22 cellular contexts compared by ENCODE assay signal in the genomic region with DNA sequence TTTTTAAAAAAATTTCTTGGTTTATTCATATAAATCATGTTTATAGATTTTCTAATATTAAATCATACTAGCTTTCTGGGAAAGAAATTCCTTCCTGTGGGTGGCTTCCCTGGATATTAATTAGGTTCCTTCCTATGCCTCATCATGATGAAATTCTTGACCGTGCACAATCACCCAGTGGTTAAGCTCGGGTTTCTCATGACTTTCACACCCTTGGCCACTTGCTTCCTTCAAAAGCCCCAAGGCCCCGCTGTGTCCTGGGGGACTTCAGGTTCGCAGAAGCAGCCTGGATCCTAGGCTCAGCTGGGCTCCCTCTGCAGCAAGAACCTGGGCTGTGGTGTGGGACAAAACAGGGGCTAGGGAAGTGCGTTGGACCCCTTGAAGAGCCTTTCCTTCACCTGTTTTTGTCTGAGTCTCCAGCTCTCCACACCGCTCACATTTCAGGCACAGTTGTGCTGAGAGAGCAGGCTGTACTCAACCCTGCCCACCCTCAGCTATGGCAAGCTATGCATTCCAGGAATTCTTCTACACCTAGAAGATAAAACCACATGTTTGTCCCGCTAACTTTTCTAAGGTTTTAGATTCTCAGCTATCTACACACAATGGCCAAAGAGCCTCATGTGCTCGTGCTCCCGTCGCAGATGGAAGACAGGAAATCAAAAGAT. TPM values are rescaled to one million over a fixed set of nuclear protein-coding genes. Genes with fewer than 3 reads are reported as not detected.
A peak's percentile ranks its signal among the peaks of the same experiment; 100 is the strongest.
DNase-seq lines count a peak whose midpoint lies in the region; TF ChIP-seq lines count a peak whose summit lies in the region.
"Had no signal": no experiment of that assay in that cellular context is flagged by ENCODE, and none has a peak within 500 bp of the region (broad histone marks: within the 10 kb centered on the region; RNA-seq: fewer than 3 reads in every experiment).

No MANE protein-coding gene starts in this region.

- no peaks in the 10 kb centered on the region for H3K9me3 ChIP-seq in GM23248 (ENCODE audit: low read depth)
- H3K9me3 ChIP-seq in spleen: no peaks in the 10 kb centered on the region
- H3K9me3 ChIP-seq: BE2C, esophagus muscularis mucosa, left ventricle myocardium inferior, upper lobe of left lung had no signal

- H3K27ac ChIP-seq in GM23248 (no peak overlapping the region), spleen (no peak overlapping the region)
- H3K27ac ChIP-seq: esophagus muscularis mucosa, left ventricle myocardium inferior, stomach, upper lobe of left lung had no signal

- DNase-seq in GM23248 (peak; percentile 11), SW480 (ENCODE audit: low spot score) (peak; percentile 14), glomerular visceral epithelial cell (ENCODE audit: extremely low spot score) (peak; percentile 70), stromal cell of bone marrow (ENCODE audit: low read depth) (peak; percentile 0), NCI-H2196 (lab: John Stamatoyannopoulos, UW; ENCODE audit: unreplicated experiment) (no peak), spleen (no peak), DMS114 treated with DMSO at 0.1 percent for 48 hours (lab: John Stamatoyannopoulos, UW; ENCODE audit: unreplicated experiment) (no peak)
- DNase-seq: activated naive CD4-positive, alpha-beta T cell treated with anti-CD3 and anti-CD28 coated beads for 36 hours; activated T-cell treated with anti-CD3 and anti-CD28 coated beads, Interleukin-2, amount 50 U/mL, for 48 hours; BE2C; cerebellar nuclear complex; effector memory CD4-positive, alpha-beta T cell; GF-D8; left ventricle myocardium inferior; NCI-H1092 treated with DMSO at 0.1 percent for 48 hours; NCI-H2081 treated with DMSO at 0.1 percent for 48 hours; NCI-H510A; stimulated activated CD4-positive, alpha-beta T cell treated with anti-CD3 and anti-CD28 coated beads, Interleukin-4, amount 100 ng/mL, for 4 hours; stomach; upper lobe of left lung had no signal

- H3K4me1 ChIP-seq in GM23248 (ENCODE audit: insufficient read depth): no peaks in the 10 kb centered on the region
- peaks cover 0 to 5% (median 0%) of the 10 kb centered on the region in 6 donors for H3K4me1 ChIP-seq in spleen
- H3K4me1 ChIP-seq: BE2C, esophagus muscularis mucosa, left ventricle myocardium inferior, stomach, upper lobe of left lung had no signal

- no peaks in the 10 kb centered on the region for H3K79me2 ChIP-seq in GM23248 (ENCODE audit: insufficient read depth)

- H3K36me3 ChIP-seq in GM23248 (ENCODE audit: low read depth) (no peaks in the 10 kb centered on the region), spleen (no peaks in the 10 kb centered on the region)
- H3K36me3 ChIP-seq: BE2C, esophagus muscularis mucosa, left ventricle myocardium inferior, stomach, upper lobe of left lung had no signal

- intact Hi-C loops in spleen (cut with DNase I; ENCODE audit: low total_unique reads): no loop called here

- in situ Hi-C loops in GM23248 (cut with MboI): no loop called here

- H3K27me3 ChIP-seq in GM23248 (replicated peaks; ENCODE audit: insufficient read depth): no peaks in the 10 kb centered on the region
- peaks cover 0 to 8% (median 0%) of the 10 kb centered on the region in 7 donors for H3K27me3 ChIP-seq in spleen (replicated peaks in 1 of 7)
- H3K27me3 ChIP-seq: BE2C, esophagus muscularis mucosa, upper lobe of left lung had no signal

- 90 to 100% methylated on average over 6 to 10 of the region's 10 CpGs for WGBS in GM23248 (ENCODE audit: low coverage in 1 of 2, low lambda C conversion rate in 2 of 2, missing lambda C conversion rate in 2 of 2), 2 experiments
- 68 to 89% (median 86%) methylated on average over 10 of the region's 10 CpGs for WGBS in spleen, 5 donors

- no peak for TF ChIP-seq CTCF in spleen (IDR thresholded peaks at IDR 0.05 in 8 of 11, conservative IDR thresholded peaks at IDR 0.05 in 3 of 11)

- H4K20me1 ChIP-seq in GM23248 (ENCODE audit: insufficient read depth): no peaks in the 10 kb centered on the region

- no peak for TF ChIP-seq POLR2A in spleen (IDR thresholded peaks at IDR 0.05)

- no peaks in the 10 kb centered on the region for H3K9me2 ChIP-seq in GM23248 (ENCODE audit: insufficient read depth)

- no peaks in the 10 kb centered on the region for H3F3A ChIP-seq in GM23248 (ENCODE audit: insufficient read depth)

- no peak overlapping the region for H3K9ac ChIP-seq in GM23248

- no peak overlapping the region for H2AFZ ChIP-seq in GM23248

- H3K4me2 ChIP-seq in GM23248 (ENCODE audit: unreplicated experiment): no peak overlapping the region
- H3K4me2 ChIP-seq: smooth muscle cell had no signal

- H3K4me3 ChIP-seq in GM23248 (no peak overlapping the region), spleen (no peak overlapping the region)
- H3K4me3 ChIP-seq: esophagus muscularis mucosa, left ventricle myocardium inferior, smooth muscle cell, stomach, upper lobe of left lung had no signal

RNA-seq across cellular contexts. Expression of gene TMSB15B, which starts 48.9 kb away (rescaled TPM):
- total RNA-seq in GM23248 (2014; rRNA removed; shearing (Covaris generic)): 0.63 and 1.4 TPM in 2 replicates
- 7.3 and 8.7 TPM in 2 replicates for polyA plus RNA-seq in GM23248 (2016; fragmentation: Nextera tagmentation; extraction: Ambion mirVana)
- 1 to 10 TPM; 2.0 to 5.4 (median 3.2) TPM for total RNA-seq in spleen
- polyA plus RNA-seq in spleen: 1 to 10 TPM; 5.0 to 8.6 (median 7.5) TPM

Comparison
In these comparisons a context has a peak if more than half of its experiments do, and no peak if none do; other contexts are left out.
1. DNase-seq: peak in GM23248 (single experiment), SW480 (single experiment), glomerular visceral epithelial cell (single experiment) and stromal cell of bone marrow (single experiment); none in NCI-H2196 (single experiment), spleen (single experiment) and DMS114 treated with DMSO at 0.1 percent for 48 hours (single experiment).